8 cellular contexts compared by ENCODE assay signal in the genomic region with DNA sequence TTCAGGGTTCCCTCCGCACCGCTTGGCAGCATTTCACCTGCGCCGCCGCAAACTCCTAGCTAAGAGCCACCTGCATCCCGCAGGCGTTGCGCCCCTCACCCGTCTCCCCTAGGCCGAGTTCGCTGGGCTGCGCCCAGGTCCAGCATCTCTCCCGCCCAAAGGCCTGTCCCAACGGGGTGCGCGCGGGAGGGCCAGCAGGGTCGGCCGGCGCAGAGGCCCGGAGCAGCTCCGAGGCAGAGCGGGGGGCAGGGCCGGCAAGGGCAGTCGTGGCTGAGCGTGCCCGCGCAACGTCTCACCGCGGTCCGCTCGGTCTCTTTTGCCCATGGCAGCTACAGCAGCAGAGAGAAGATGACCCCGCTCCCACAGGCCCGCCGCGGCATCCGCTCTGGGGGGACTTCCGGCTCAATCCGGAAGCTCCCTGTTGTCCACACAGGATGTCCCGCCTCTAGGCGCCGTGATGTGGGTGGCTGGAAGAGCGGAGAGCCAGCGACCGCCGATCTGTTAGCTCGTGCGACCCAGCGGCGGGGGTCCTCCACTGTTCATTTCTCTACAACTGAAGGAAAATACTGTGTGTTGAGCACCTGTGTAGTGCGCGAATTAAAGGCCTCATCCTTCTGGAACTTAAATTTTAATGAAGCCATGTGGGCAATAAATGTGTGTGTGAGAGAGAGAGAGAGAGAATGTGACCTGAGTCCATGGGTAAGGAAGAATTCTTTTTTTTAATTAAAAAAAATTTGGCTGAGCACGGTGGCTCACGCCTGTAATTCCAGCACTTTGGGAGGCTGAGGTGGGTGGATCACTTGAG. TPM values are rescaled to one million over a fixed set of nuclear protein-coding genes. Genes with fewer than 3 reads are reported as not detected.
DNase-seq lines count a peak whose midpoint lies in the region; ATAC-seq, FAIRE-seq and TF ChIP-seq lines count a peak whose summit lies in the region.

ERCC3 (minus strand) TSS at position 387 of the 805 bp plus-strand sequence; CDS start at position 324, 63 bp downstream.

- intact Hi-C loops in kidney (cut with DNase I), result no loop called here

- H3K4me1 ChIP-seq in kidney (ENCODE audit: control insufficient read depth in 1 of 2, insufficient read depth in 1 of 2, low read depth in 1 of 2, low read length in 2 of 2), result peaks cover 0 to 4% of the 10 kb centered on the region in 2 donors

- H3K9ac ChIP-seq in kidney (ENCODE audit: low read length in 2 of 2), result peak within 1 kb of the TSS; percentile 21 to 84

- peak within 1 kb of the TSS; percentile 98 for H3K4me3 ChIP-seq in AG09309 (ENCODE audit: control insufficient read depth, low read depth, low read length)
- peak within 1 kb of the TSS; percentile 54 to 93 for H3K4me3 ChIP-seq in kidney (ENCODE audit: low read length in 2 of 2)

- ATAC-seq in GM18907 (IDR thresholded peaks at IDR 0.05; ENCODE audit: unreplicated experiment), result peak; percentile 99
- ATAC-seq in HG03139 (IDR thresholded peaks at IDR 0.05; ENCODE audit: unreplicated experiment), result peak; percentile 98

- H3K36me3 ChIP-seq in kidney (ENCODE audit: control insufficient read depth in 1 of 2, insufficient read depth in 2 of 2, low read length in 2 of 2), result peaks cover 22 to 24% of the 10 kb centered on the region in 2 donors

- TF ChIP-seq CTCF in AG09309 (IDR thresholded peaks at IDR 0.05; ENCODE audit: control insufficient read depth, insufficient read depth, low read depth, low read length, missing control alignments), result no peak
- TF ChIP-seq CTCF in kidney (IDR thresholded peaks at IDR 0.05; ENCODE audit: borderline replicate concordance, extremely low read depth, insufficient read depth), result no peak

- H3K9me3 ChIP-seq in kidney (ENCODE audit: control insufficient read depth in 1 of 2, low read length in 2 of 2), result no peaks in the 10 kb centered on the region

- peak within 1 kb of the TSS in 1 of 2 donors; percentile 63 for H3K27ac ChIP-seq in kidney (ENCODE audit: low read depth in 2 of 2, low read length in 2 of 2)

- no peak for FAIRE-seq in kidney (lab: Jason Lieb, UNC)

- peak; percentile 13 for DNase-seq in AG09309 (ENCODE audit: low read depth)
- DNase-seq in NCI-H345 (lab: John Stamatoyannopoulos, UW), result peak; percentile 88
- peak; percentile 80 for DNase-seq in activated CD4-positive, CD25-positive, alpha-beta regulatory T cell treated with anti-CD3 and anti-CD28 coated beads, Interleukin-2, amount 50 U/mL, for 72 hours
- DNase-seq in cerebellar cortex (ENCODE audit: low spot score), result peak; percentile 89
- DNase-seq in kidney, result peak; percentile 94
- peak; percentile 33 to 72 for DNase-seq in stimulated activated CD4-positive, alpha-beta T cell treated with anti-CD3 and anti-CD28 coated beads, Interleukin-15, amount 100 ng/mL, for 1 hour (ENCODE audit: low read depth in 1 of 2, low spot score in 1 of 2)

RNA-seq across cellular contexts. Expression of gene ERCC3, which starts in this region (rescaled TPM):
- 37.1 TPM for total RNA-seq in kidney
- 23.5 TPM for polyA plus RNA-seq in kidney (ENCODE audit: insufficient read depth, low read depth, low replicate concordance)

Comparison
In these comparisons a context has a peak if more than half of its experiments do, and no peak if none do; other contexts are left out.
1. DNase-seq: peak in every context shown above with its lines; median percentile 94 in kidney; 89 in cerebellar cortex; 88 in NCI-H345; 80 in activated CD4-positive, CD25-positive, alpha-beta regulatory T cell treated with anti-CD3 and anti-CD28 coated beads, Interleukin-2, amount 50 U/mL, for 72 hours; 52 in stimulated activated CD4-positive, alpha-beta T cell treated with anti-CD3 and anti-CD28 coated beads, Interleukin-15, amount 100 ng/mL, for 1 hour; 13 in AG09309.